In genomic region chr1:42939216-42939615, GRCh38 we compare ENCODE assay signal across 10 cellular contexts. TPM values are rescaled to one million over a fixed set of nuclear protein-coding genes. Genes with fewer than 3 reads are reported as not detected.
DNase-seq lines count a peak whose midpoint lies in the region; ATAC-seq, FAIRE-seq and TF ChIP-seq lines count a peak whose summit lies in the region.
"Had no signal": no experiment of that assay in that cellular context is flagged by ENCODE, and none has a peak within 500 bp of the region (broad histone marks: within the 10 kb centered on the region; RNA-seq: fewer than 3 reads in every experiment).

No MANE protein-coding gene starts in this region.

- CTCF ChIA-PET in Calu3 (lab: Charles Lee) (no interaction called here), PC-9 (lab: Charles Lee) (no interaction called here), endothelial cell of umbilical vein (lab: Charles Lee) (interaction anchor here (2.0 kb wide), 1 partner anchor 134 kb away, joined by 9 read pairs; no protein-coding TSS in a partner anchor)

- H3K9me3 Mint-ChIP-seq in Calu3 (ENCODE audit: low read depth, unreplicated experiment), result no peaks in the 10 kb centered on the region

- H3K4me1 Mint-ChIP-seq in Calu3 (ENCODE audit: low read depth, unreplicated experiment), result peaks cover 89% of the 10 kb centered on the region

- no peaks in the 10 kb centered on the region for H3K9me3 ChIP-seq in PC-9 (ENCODE audit: insufficient read depth, low read depth)
- H3K9me3 ChIP-seq in endothelial cell of umbilical vein (replicated peaks; ENCODE audit: control insufficient read depth, insufficient read depth, low read length), result no peaks in the 10 kb centered on the region
- H3K9me3 ChIP-seq in Karpas-422 (ENCODE audit: low read length), result no peaks in the 10 kb centered on the region

- peaks cover 98% of the 10 kb centered on the region for H3K4me1 ChIP-seq in PC-9 (replicated peaks; ENCODE audit: insufficient read depth)
- H3K4me1 ChIP-seq in endothelial cell of umbilical vein (ENCODE audit: control insufficient read depth, extremely low read depth, insufficient read depth, low read length), result peaks cover 43% of the 10 kb centered on the region
- peaks cover 94% of the 10 kb centered on the region for H3K4me1 ChIP-seq in Karpas-422 (ENCODE audit: low read length)

- H3K9me2 ChIP-seq in PC-9 (ENCODE audit: insufficient read depth) (no peaks in the 10 kb centered on the region), Karpas-422 (replicated peaks; ENCODE audit: insufficient read depth, low read length) (no peaks in the 10 kb centered on the region)

- H3K27ac Mint-ChIP-seq in Calu3 (ENCODE audit: unreplicated experiment), result peak overlapping the region; percentile 84

- H3K27me3 ChIP-seq in PC-9 (ENCODE audit: insufficient read depth, low read depth) (no peaks in the 10 kb centered on the region), endothelial cell of umbilical vein (ENCODE audit: control insufficient read depth in 2 of 2, insufficient read depth in 2 of 2, low read length in 2 of 2) (no peaks in the 10 kb centered on the region), Karpas-422 (ENCODE audit: low read length) (no peaks in the 10 kb centered on the region)

- no TSS peak for BruUV-seq in Calu3 (replicated peaks; lab: Mats Ljungman, UMichigan)
- no TSS peak for BruUV-seq in PC-9 (replicated peaks; lab: Mats Ljungman, UMichigan)
- no TSS peak for BruUV-seq in endothelial cell of umbilical vein (replicated peaks; lab: Mats Ljungman, UMichigan)

- TF ChIP-seq CTCF in Calu3 (IDR thresholded peaks at IDR 0.05; ENCODE audit: unreplicated experiment) (no peak), PC-9 (conservative IDR thresholded peaks at IDR 0.05) (no peak), endothelial cell of umbilical vein (IDR thresholded peaks at IDR 0.05; ENCODE audit: extremely low read depth in 1 of 2, insufficient read depth in 1 of 2, low read depth in 1 of 2, low read length in 2 of 2) (no peak), retinal pigment epithelial cell (conservative IDR thresholded peaks at IDR 0.05; ENCODE audit: low read depth, low read length) (no peak)

- H3K36me3 ChIP-seq in PC-9 (ENCODE audit: low read depth), result peaks cover 25% of the 10 kb centered on the region
- peaks cover 0 to 2% of the 10 kb centered on the region in 2 experiments for H3K36me3 ChIP-seq in endothelial cell of umbilical vein (ENCODE audit: control insufficient read depth in 2 of 2, extremely low read depth in 1 of 2, insufficient read depth in 2 of 2, low read length in 2 of 2)
- H3K36me3 ChIP-seq in Karpas-422 (ENCODE audit: insufficient read depth, low read length), result peaks cover 66% of the 10 kb centered on the region

- H3K79me2 ChIP-seq in PC-9 (ENCODE audit: low read depth), result peaks cover 70% of the 10 kb centered on the region
- no peaks in the 10 kb centered on the region for H3K79me2 ChIP-seq in endothelial cell of umbilical vein (ENCODE audit: control insufficient read depth, insufficient read depth, low read length)
- H3K79me2 ChIP-seq in Karpas-422 (ENCODE audit: low read length), result peaks cover 97% of the 10 kb centered on the region

- intact Hi-C loops in Calu3 (cut with micrococcal nuclease; ENCODE audit: unreplicated experiment), result no loop called here
- intact Hi-C loops in PC-9 (cut with micrococcal nuclease; ENCODE audit: unreplicated experiment), result loop anchor here (5.0 kb wide), 1 partner anchor 428 kb away; the partner anchor contains the start of gene ELOVL1
- intact Hi-C loops in endothelial cell of umbilical vein (cut with micrococcal nuclease), result no loop called here

- DNase-seq in Calu3 (no peak), PC-9 (no peak), endothelial cell of umbilical vein (ENCODE audit: low read depth, low spot score) (no peak), retinal pigment epithelial cell (ENCODE audit: low read depth) (no peak), NCI-H1930 (lab: John Stamatoyannopoulos, UW) (no peak), Karpas-422 (no peak), NCI-H226 (no peak)
- DNase-seq: NCI-H1092; stimulated activated CD4-positive, alpha-beta T cell treated with anti-CD3 and anti-CD28 coated beads, Interleukin-2, amount 100 ng/mL, for 24 hours had no signal

- FAIRE-seq in endothelial cell of umbilical vein (lab: Jason Lieb, UNC), result peak; percentile 28

- no peaks in the 10 kb centered on the region for H3K27me3 Mint-ChIP-seq in Calu3 (ENCODE audit: unreplicated experiment)

- peaks cover 88% of the 10 kb centered on the region for H3F3A ChIP-seq in PC-9 (ENCODE audit: insufficient read depth, low read depth)

- H3K4me3 ChIP-seq in PC-9 (no peak overlapping the region), endothelial cell of umbilical vein (replicated peaks in 1 of 3; ENCODE audit: insufficient read depth in 1 of 3, low read depth in 1 of 3, low read length in 3 of 3) (no peak overlapping the region), retinal pigment epithelial cell (ENCODE audit: low read length) (peak overlapping the region; percentile 17), Karpas-422 (ENCODE audit: low read length) (no peak overlapping the region)

- POLR2A ChIA-PET in PC-9 (lab: Charles Lee; ENCODE audit: unreplicated experiment), result no interaction called here
- POLR2A ChIA-PET in endothelial cell of umbilical vein (lab: Charles Lee), result no interaction called here

- peaks cover 85% of the 10 kb centered on the region for H3K36me3 Mint-ChIP-seq in Calu3 (ENCODE audit: insufficient read depth, unreplicated experiment)

- no peak for TF ChIP-seq POLR2A in endothelial cell of umbilical vein (IDR thresholded peaks at IDR 0.05; ENCODE audit: low read depth, low read length)

- peak overlapping the region; percentile 45 for H3K4me3 Mint-ChIP-seq in Calu3 (ENCODE audit: low read depth, unreplicated experiment)

- H4K20me1 ChIP-seq in PC-9 (ENCODE audit: insufficient read depth) (no peaks in the 10 kb centered on the region), endothelial cell of umbilical vein (replicated peaks; ENCODE audit: control insufficient read depth, extremely low read depth, insufficient read depth, low read length) (no peaks in the 10 kb centered on the region), Karpas-422 (ENCODE audit: insufficient read depth, low read depth, low read length) (peaks cover 77% of the 10 kb centered on the region)

- no peak for ATAC-seq in HG03439 (IDR thresholded peaks at IDR 0.05; ENCODE audit: unreplicated experiment)

- dilution Hi-C loops in endothelial cell of umbilical vein (cut with MboI; ENCODE audit: extremely low pct_ligation_motif_present, low sequenced_read_pairs), result no loop called here

- no peak overlapping the region for H3K9ac ChIP-seq in endothelial cell of umbilical vein (replicated peaks; ENCODE audit: extremely low read depth, insufficient read depth, low read length)
- H3K9ac ChIP-seq in Karpas-422 (ENCODE audit: low read length), result no peak overlapping the region

- peak overlapping the region; percentile 78 for H3K4me2 ChIP-seq in PC-9
- H3K4me2 ChIP-seq in endothelial cell of umbilical vein (ENCODE audit: insufficient read depth, low read length), result no peak overlapping the region
- H3K4me2 ChIP-seq in Karpas-422 (ENCODE audit: low read depth, low read length, poor library complexity, severe bottlenecking), result no peak overlapping the region

- H3K9me1 ChIP-seq in endothelial cell of umbilical vein (replicated peaks; ENCODE audit: control insufficient read depth, extremely low read depth, insufficient read depth, low read length), result no peaks in the 10 kb centered on the region

- H2AFZ ChIP-seq in PC-9 (no peak overlapping the region), endothelial cell of umbilical vein (ENCODE audit: low read depth, low read length) (no peak overlapping the region), Karpas-422 (ENCODE audit: low read length) (no peak overlapping the region)

- H3K27ac ChIP-seq in PC-9, result peak overlapping the region; percentile 99
- H3K27ac ChIP-seq in endothelial cell of umbilical vein (ENCODE audit: insufficient read depth, low read depth, low read length), result no peak overlapping the region
- no peak overlapping the region for H3K27ac ChIP-seq in Karpas-422 (ENCODE audit: low read length)

TF ChIP-seq in endothelial cell of umbilical vein, 7 proteins besides CTCF, POLR2A, EP300 and RAD21:
- TF ChIP-seq JUN (IDR thresholded peaks at IDR 0.05; ENCODE audit: borderline replicate concordance, insufficient read depth, insufficient read length, low read depth) (no peak), MYC (IDR thresholded peaks at IDR 0.05; ENCODE audit: low read depth, low read length) (no peak)
TF ChIP-seq in endothelial cell of umbilical vein: peak in this region for 0.

RNA-seq across cellular contexts. Expression of gene SLC2A1, which starts 19.5 kb away (rescaled TPM):
- total RNA-seq in Calu3 (2022) (163 and 183 TPM in 2 replicates), PC-9 (2021) (327 and 337 TPM in 2 replicates), endothelial cell of umbilical vein (38.7 and 42.2 TPM in 2 replicates)
- polyA plus RNA-seq in endothelial cell of umbilical vein, result 46.5 and 52.5 TPM in 2 replicates
- polyA plus RNA-seq in endothelial cell of umbilical vein (2011; cell fraction: cytosol; rRNA removed), result 21.5 and 24.7 TPM in 2 replicates
- 28.6 and 30.8 TPM in 2 replicates for polyA plus RNA-seq in endothelial cell of umbilical vein (2011; cell fraction: nucleus; rRNA removed)
- polyA plus RNA-seq in endothelial cell of umbilical vein (2012), result 15.0 and 15.9 TPM in 2 replicates
- 37.1 and 43.2 TPM in 2 replicates for polyA minus RNA-seq in endothelial cell of umbilical vein
- polyA minus RNA-seq in endothelial cell of umbilical vein (2011; cell fraction: cytosol; rRNA and poly(A)+ RNA removed), result 19.2 TPM
- polyA minus RNA-seq in endothelial cell of umbilical vein (2011; cell fraction: nucleus; rRNA and poly(A)+ RNA removed), result 21.7 and 24.7 TPM in 2 replicates
- 72.2 and 83.8 TPM in 2 replicates for total RNA-seq in Karpas-422 (2014; rRNA removed; shearing (Covaris generic); ENCODE audit: low replicate concordance)
